ENCODE assay signal across 16 cellular contexts in the genomic region with DNA sequence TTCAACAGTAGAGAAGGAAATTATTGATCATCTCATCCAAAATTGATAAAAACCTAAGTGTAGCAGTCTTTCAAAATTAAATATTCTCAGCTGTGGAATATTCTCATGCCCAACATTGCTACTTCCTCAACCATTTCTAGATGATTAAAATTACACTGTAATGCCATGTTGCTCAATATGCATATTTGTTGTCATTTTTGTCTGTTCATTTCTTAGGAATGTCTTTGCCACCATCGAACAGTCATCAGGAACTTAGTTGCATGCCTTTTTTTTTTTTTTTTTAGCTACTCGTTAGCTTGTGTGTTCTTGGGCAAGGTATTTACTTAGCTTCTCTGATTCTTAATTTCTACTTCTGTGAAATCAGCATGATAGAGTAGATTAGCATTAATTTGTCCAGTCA.
DNase-seq lines count a peak whose midpoint lies in the region; ATAC-seq and TF ChIP-seq lines count a peak whose summit lies in the region.
"Had no signal": no experiment of that assay in that cellular context is flagged by ENCODE, and none has a peak within 500 bp of the region (broad histone marks: within the 10 kb centered on the region; RNA-seq: fewer than 3 reads in every experiment).

No MANE protein-coding gene starts in this region.

- TF ChIP-seq CTCF in right atrium auricular region (IDR thresholded peaks at IDR 0.05) (no peak), fibroblast of pulmonary artery (IDR thresholded peaks at IDR 0.05; ENCODE audit: low read length, missing control alignments) (no peak), testis (IDR thresholded peaks at IDR 0.05) (no peak)

- WGBS in right cardiac atrium: 69% methylated on average over 2 of the region's 2 CpGs
- 65 to 92% methylated on average over 2 of the region's 2 CpGs for WGBS in testis, 2 donors

- peak overlapping the region; percentile 28 to 66 for H3K27ac ChIP-seq in right atrium auricular region
- no peak overlapping the region for H3K27ac ChIP-seq in right cardiac atrium (ENCODE audit: low read length)
- peak overlapping the region; percentile 31 to 63 for H3K27ac ChIP-seq in testis
- H3K27ac ChIP-seq: RWPE1 had no signal

- TF ChIP-seq POLR2A in testis (IDR thresholded peaks at IDR 0.05): no peak

- no peaks in the 10 kb centered on the region for H3K9me3 ChIP-seq in right atrium auricular region
- H3K9me3 ChIP-seq in right cardiac atrium (ENCODE audit: control insufficient read depth, low read length): no peaks in the 10 kb centered on the region
- no peaks in the 10 kb centered on the region for H3K9me3 ChIP-seq in testis

- no peak overlapping the region for H3K4me3 ChIP-seq in right atrium auricular region
- no peak overlapping the region for H3K4me3 ChIP-seq in right cardiac atrium (ENCODE audit: low read length)
- H3K4me3 ChIP-seq in fibroblast of pulmonary artery (replicated peaks; ENCODE audit: low read depth, low read length): no peak overlapping the region
- H3K4me3 ChIP-seq in testis: no peak overlapping the region

- H3K4me1 Mint-ChIP-seq in activated T-helper 1 cell treated with anti-CD3 and anti-CD28 coated beads, Interleukin-12 subunit alpha, Interleukin-12 subunit beta, Interleukin-2, Interleukin-4 antibody, amounts not matched to agents 30 ng/mL and 10 ng/mL and 1 ng/mL, durations not matched to agents 14 hours and 24 hours and 36 hours (ENCODE audit: low read depth): peaks cover 23% of the 10 kb centered on the region

- DNase-seq in right atrium auricular region (ENCODE audit: low spot score) (no peak), right cardiac atrium (no peak), fibroblast of pulmonary artery (ENCODE audit: low read depth) (peak; percentile 56), testis (no peak), NCI-H1105 (lab: John Stamatoyannopoulos, UW) (no peak), NCI-H748 (lab: John Stamatoyannopoulos, UW; ENCODE audit: unreplicated experiment) (no peak)
- DNase-seq in activated T-helper 1 cell treated with anti-CD3 and anti-CD28 coated beads, Interleukin-12 subunit alpha, Interleukin-12 subunit beta, Interleukin-2, Interleukin-4 antibody, amounts not matched to agents 30 ng/mL and 10 ng/mL and 1 ng/mL, durations not matched to agents 14 hours and 24 hours and 36 hours (ENCODE audit: low spot score): no peak
- DNase-seq: ACHN; activated CD4-positive, alpha-beta T cell treated with anti-CD3 and anti-CD28 coated beads for 1 hour; activated CD8-positive, alpha-beta memory T cell treated with anti-CD3 and anti-CD28 coated beads, Interleukin-2, amount 50 U/mL, for 4 hours; DMS 273 treated with DMSO at 0.1 percent for 48 hours; naive B cell; NCI-H82 had no signal

- H3K27me3 Mint-ChIP-seq in activated T-helper 1 cell treated with anti-CD3 and anti-CD28 coated beads, Interleukin-12 subunit alpha, Interleukin-12 subunit beta, Interleukin-2, Interleukin-4 antibody, amounts not matched to agents 30 ng/mL and 10 ng/mL and 1 ng/mL, durations not matched to agents 14 hours and 24 hours and 36 hours (ENCODE audit: insufficient read depth): no peaks in the 10 kb centered on the region
- H3K27me3 Mint-ChIP-seq: activated naive CD4-positive, alpha-beta T cell treated with anti-CD3 and anti-CD28 coated beads, Interleukin-2, amount 50 U/mL, for 24 hours; naive B cell had no signal

- H3K4me1 ChIP-seq in right atrium auricular region (peaks cover 0 to 26% of the 10 kb centered on the region in 2 donors), right cardiac atrium (ENCODE audit: control insufficient read depth, insufficient read depth, low read length) (peaks cover 11% of the 10 kb centered on the region), testis (peaks cover 11% of the 10 kb centered on the region)

- peaks cover 39% of the 10 kb centered on the region for H3K36me3 Mint-ChIP-seq in activated T-helper 1 cell treated with anti-CD3 and anti-CD28 coated beads, Interleukin-12 subunit alpha, Interleukin-12 subunit beta, Interleukin-2, Interleukin-4 antibody, amounts not matched to agents 30 ng/mL and 10 ng/mL and 1 ng/mL, durations not matched to agents 14 hours and 24 hours and 36 hours (ENCODE audit: low read depth)

- no peaks in the 10 kb centered on the region for H3K9me3 Mint-ChIP-seq in activated T-helper 1 cell treated with anti-CD3 and anti-CD28 coated beads, Interleukin-12 subunit alpha, Interleukin-12 subunit beta, Interleukin-2, Interleukin-4 antibody, amounts not matched to agents 30 ng/mL and 10 ng/mL and 1 ng/mL, durations not matched to agents 14 hours and 24 hours and 36 hours
- H3K9me3 Mint-ChIP-seq: activated naive CD4-positive, alpha-beta T cell treated with anti-CD3 and anti-CD28 coated beads, Interleukin-2, amount 50 U/mL, for 24 hours; naive B cell had no signal

- H3K27ac Mint-ChIP-seq in activated T-helper 1 cell treated with anti-CD3 and anti-CD28 coated beads, Interleukin-12 subunit alpha, Interleukin-12 subunit beta, Interleukin-2, Interleukin-4 antibody, amounts not matched to agents 30 ng/mL and 10 ng/mL and 1 ng/mL, durations not matched to agents 14 hours and 24 hours and 36 hours: peak overlapping the region; percentile 30
- H3K27ac Mint-ChIP-seq: activated naive CD4-positive, alpha-beta T cell treated with anti-CD3 and anti-CD28 coated beads, Interleukin-2, amount 50 U/mL, for 24 hours had no signal

- H3K4me3 Mint-ChIP-seq in activated T-helper 1 cell treated with anti-CD3 and anti-CD28 coated beads, Interleukin-12 subunit alpha, Interleukin-12 subunit beta, Interleukin-2, Interleukin-4 antibody, amounts not matched to agents 30 ng/mL and 10 ng/mL and 1 ng/mL, durations not matched to agents 14 hours and 24 hours and 36 hours: no peak overlapping the region

- ATAC-seq in right cardiac atrium: no peak
- ATAC-seq in GM19467 (IDR thresholded peaks at IDR 0.05; ENCODE audit: unreplicated experiment): no peak

- peaks cover 6% of the 10 kb centered on the region for H3K36me3 ChIP-seq in right atrium auricular region
- H3K36me3 ChIP-seq in testis (ENCODE audit: low read depth, missing control alignments): no peaks in the 10 kb centered on the region

- H3K27me3 ChIP-seq in right atrium auricular region (no peaks in the 10 kb centered on the region), right cardiac atrium (ENCODE audit: control insufficient read depth, insufficient read depth) (no peaks in the 10 kb centered on the region), testis (no peaks in the 10 kb centered on the region)

- intact Hi-C loops in right cardiac atrium (cut with DNase I): no loop called here
- intact Hi-C loops in activated T-helper 1 cell treated with anti-CD3 and anti-CD28 coated beads, Interleukin-12 subunit alpha, Interleukin-12 subunit beta, Interleukin-2, Interleukin-4 antibody, amounts not matched to agents 30 ng/mL and 10 ng/mL and 1 ng/mL, durations not matched to agents 14 hours and 24 hours and 36 hours (cut with micrococcal nuclease): no loop called here
- intact Hi-C loops in testis (cut with DNase I; ENCODE audit: low total_unique reads): no loop called here
